ENCODE assay signal across 8 cellular contexts in the genomic region with DNA sequence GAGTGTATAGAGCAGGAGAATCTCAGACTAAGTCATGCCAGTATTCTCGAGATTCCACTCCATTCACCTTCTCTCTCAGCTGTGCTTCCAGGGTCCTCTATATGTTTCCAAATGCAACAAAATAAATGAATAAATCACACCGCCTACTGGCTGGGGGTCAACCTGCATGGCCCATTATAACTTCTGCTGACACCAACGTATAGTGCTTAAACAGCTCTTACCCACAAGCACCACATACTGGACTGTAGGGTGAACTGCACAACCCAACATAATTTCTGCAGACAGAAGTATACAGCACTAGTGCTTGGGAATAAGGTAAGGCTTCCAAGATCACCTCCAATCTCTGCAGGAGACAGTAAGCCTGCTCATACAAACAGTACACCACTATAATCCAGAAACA. TPM values are rescaled to one million over a fixed set of nuclear protein-coding genes. Genes with fewer than 3 reads are reported as not detected.
DNase-seq lines count a peak whose midpoint lies in the region; ATAC-seq and TF ChIP-seq lines count a peak whose summit lies in the region.

No MANE protein-coding gene starts in this region.

- ATAC-seq in GM19043 (IDR thresholded peaks at IDR 0.05; ENCODE audit: low read depth, unreplicated experiment), result peak; percentile 66
- peak; percentile 87 for ATAC-seq in HG03108 (IDR thresholded peaks at IDR 0.05; ENCODE audit: unreplicated experiment)
- no peak for ATAC-seq in naive thymus-derived CD4-positive, alpha-beta T cell
- no peak for ATAC-seq in gastrocnemius medialis

- H3K9me3 Mint-ChIP-seq in glutamatergic neuron (ENCODE audit: unreplicated experiment), result peaks cover 3% of the 10 kb centered on the region
- H3K9me3 Mint-ChIP-seq in naive thymus-derived CD4-positive, alpha-beta T cell, result peaks cover 2 to 28% (median 15%) of the 10 kb centered on the region in 11 donors

- H3K4me3 Mint-ChIP-seq in glutamatergic neuron (ENCODE audit: unreplicated experiment), result no peak overlapping the region
- H3K4me3 Mint-ChIP-seq in naive thymus-derived CD4-positive, alpha-beta T cell, result no peak overlapping the region

- in situ Hi-C loops in Caki2 (cut with HindIII; ENCODE audit: low pct_unique_long_range_greater_than_20kb, low sequenced_read_pairs) (no loop called here), gastrocnemius medialis (cut with MboI; ENCODE audit: low sequenced_read_pairs in 4 of 4) (no loop called here)

- WGBS in prostate gland, result 64% methylated on average over 3 of the region's 3 CpGs

- DNase-seq in Caki2 (ENCODE audit: low read depth) (peak; percentile 21), RKO (ENCODE audit: low spot score) (peak; percentile 33), glutamatergic neuron (peak; percentile 15), gastrocnemius medialis (no peak), prostate gland (ENCODE audit: low spot score) (no peak)
- no peak for DNase-seq in naive thymus-derived CD4-positive, alpha-beta T cell

- H3K27me3 Mint-ChIP-seq in glutamatergic neuron (ENCODE audit: unreplicated experiment), result no peaks in the 10 kb centered on the region
- peaks cover 4 to 33% (median 18%) of the 10 kb centered on the region in 5 donors for H3K27me3 Mint-ChIP-seq in naive thymus-derived CD4-positive, alpha-beta T cell

- no peak overlapping the region for H3K4me3 ChIP-seq in naive thymus-derived CD4-positive, alpha-beta T cell (ENCODE audit: low read length)
- H3K4me3 ChIP-seq in gastrocnemius medialis (no peak overlapping the region), prostate gland (no peak overlapping the region)

- H3K36me3 ChIP-seq in naive thymus-derived CD4-positive, alpha-beta T cell (ENCODE audit: control insufficient read depth in 2 of 3, insufficient read depth in 3 of 3, low read length in 3 of 3), result no peaks in the 10 kb centered on the region
- H3K36me3 ChIP-seq in gastrocnemius medialis (no peaks in the 10 kb centered on the region), prostate gland (no peaks in the 10 kb centered on the region)

- H3K36me3 Mint-ChIP-seq in glutamatergic neuron (ENCODE audit: unreplicated experiment), result no peaks in the 10 kb centered on the region
- H3K36me3 Mint-ChIP-seq in naive thymus-derived CD4-positive, alpha-beta T cell, result no peaks in the 10 kb centered on the region

- no peak overlapping the region for H3K27ac ChIP-seq in naive thymus-derived CD4-positive, alpha-beta T cell (ENCODE audit: low read depth, low read length)
- H3K27ac ChIP-seq in gastrocnemius medialis, result no peak overlapping the region
- no peak overlapping the region for H3K27ac ChIP-seq in prostate gland

- POLR2A ChIA-PET in naive thymus-derived CD4-positive, alpha-beta T cell (lab: Charles Lee), result no interaction called here

- no peaks in the 10 kb centered on the region for H3K27me3 ChIP-seq in naive thymus-derived CD4-positive, alpha-beta T cell (ENCODE audit: control insufficient read depth in 2 of 2, insufficient read depth in 2 of 2, low read length in 2 of 2)
- H3K27me3 ChIP-seq in gastrocnemius medialis, result no peaks in the 10 kb centered on the region
- H3K27me3 ChIP-seq in prostate gland (replicated peaks; ENCODE audit: insufficient read depth), result no peaks in the 10 kb centered on the region

- no peak overlapping the region for H3K27ac Mint-ChIP-seq in glutamatergic neuron (ENCODE audit: unreplicated experiment)
- no peak overlapping the region for H3K27ac Mint-ChIP-seq in naive thymus-derived CD4-positive, alpha-beta T cell

- TF ChIP-seq CTCF in glutamatergic neuron (IDR thresholded peaks at IDR 0.05; ENCODE audit: partially characterized antibody, unreplicated experiment) (peak; percentile 64), gastrocnemius medialis (IDR thresholded peaks at IDR 0.05 in 4 of 5, conservative IDR thresholded peaks at IDR 0.05 in 1 of 5) (no peak), prostate gland (IDR thresholded peaks at IDR 0.05) (no peak)

- CTCF ChIA-PET in naive thymus-derived CD4-positive, alpha-beta T cell (lab: Charles Lee), result no interaction called here

- intact Hi-C loops in naive thymus-derived CD4-positive, alpha-beta T cell (cut with micrococcal nuclease), result no loop called here
- intact Hi-C loops in gastrocnemius medialis (cut with DNase I; ENCODE audit: low total_unique reads) (no loop called here), prostate gland (cut with DNase I) (no loop called here)

- H3K9me3 ChIP-seq in naive thymus-derived CD4-positive, alpha-beta T cell (ENCODE audit: control insufficient read depth in 2 of 3, low read length in 3 of 3), result no peaks in the 10 kb centered on the region
- H3K9me3 ChIP-seq in gastrocnemius medialis, result no peaks in the 10 kb centered on the region
- no peaks in the 10 kb centered on the region for H3K9me3 ChIP-seq in prostate gland

- no peaks in the 10 kb centered on the region for H3K4me1 ChIP-seq in naive thymus-derived CD4-positive, alpha-beta T cell (ENCODE audit: control insufficient read depth in 2 of 2, insufficient read depth in 2 of 2, low read length in 2 of 2)
- H3K4me1 ChIP-seq in gastrocnemius medialis (no peaks in the 10 kb centered on the region), prostate gland (replicated peaks) (no peaks in the 10 kb centered on the region)

- H3K4me1 Mint-ChIP-seq in glutamatergic neuron (ENCODE audit: low read depth, unreplicated experiment), result no peaks in the 10 kb centered on the region
- peaks cover 0 to 3% (median 0%) of the 10 kb centered on the region in 7 donors for H3K4me1 Mint-ChIP-seq in naive thymus-derived CD4-positive, alpha-beta T cell

- TF ChIP-seq POLR2A in gastrocnemius medialis (IDR thresholded peaks at IDR 0.05), result no peak
- no peak for TF ChIP-seq POLR2A in prostate gland (IDR thresholded peaks at IDR 0.05)

RNA-seq across cellular contexts. Expression of a gene that starts 33.1 kb away (rescaled TPM):
- total RNA-seq in Caki2 (2014; rRNA removed; shearing (Covaris generic); ENCODE audit: low replicate concordance), result not detected in 2 replicates
- total RNA-seq in glutamatergic neuron (ENCODE audit: unreplicated experiment) (not detected), gastrocnemius medialis (under 1 TPM in 2 of 4 donors, not detected in 2; 0.41 to 0.51 TPM), prostate gland (1 to 10 TPM in 1 of 2 donors, not detected in 1; 2.1 TPM)
- total RNA-seq in naive thymus-derived CD4-positive, alpha-beta T cell, result not detected
- polyA plus RNA-seq in naive thymus-derived CD4-positive, alpha-beta T cell, result not detected

Comparison
In these comparisons a context has a peak if more than half of its experiments do, and no peak if none do; other contexts are left out.
1. DNase-seq: peak in Caki2 (single experiment), RKO (single experiment) and glutamatergic neuron (single experiment); none in naive thymus-derived CD4-positive, alpha-beta T cell (0 of 9), gastrocnemius medialis (0 of 2) and prostate gland (single experiment).
2. ATAC-seq: peak in GM19043 (single experiment) and HG03108 (single experiment); none in naive thymus-derived CD4-positive, alpha-beta T cell (single experiment) and gastrocnemius medialis (0 of 2).